8 cellular contexts compared by ENCODE assay signal in genomic region chr1:45012639-45013278, GRCh38. TPM values are rescaled to one million over a fixed set of nuclear protein-coding genes. Genes with fewer than 3 reads are reported as not detected.
DNase-seq lines count a peak whose midpoint lies in the region; ATAC-seq, FAIRE-seq and TF ChIP-seq lines count a peak whose summit lies in the region.

No MANE protein-coding gene starts in this region.

- peaks cover 10 to 14% of the 10 kb centered on the region in 2 donors for H3K36me3 ChIP-seq in small intestine (ENCODE audit: control insufficient read depth in 2 of 2, insufficient read depth in 2 of 2, low read length in 2 of 2)

- ATAC-seq in T-cell (replicated peaks in 1 of 4), result no peak
- ATAC-seq in HG03108 (IDR thresholded peaks at IDR 0.05; ENCODE audit: unreplicated experiment), result no peak

- intact Hi-C loops in Calu3 (cut with micrococcal nuclease; ENCODE audit: unreplicated experiment), result loop anchor here (5.0 kb wide), 3 partner anchors 175 to 480 kb away; partner anchors contain the start of gene TESK2

- TF ChIP-seq CTCF in Calu3 (IDR thresholded peaks at IDR 0.05; ENCODE audit: unreplicated experiment), result no peak
- no peak for TF ChIP-seq CTCF in cardiac fibroblast (IDR thresholded peaks at IDR 0.05; ENCODE audit: low read depth, low read length)

- 5 to 13% (median 9%) methylated on average over 21 of the region's 21 CpGs for WGBS in small intestine, 3 donors

- H3K4me3 Mint-ChIP-seq in Calu3 (ENCODE audit: low read depth, unreplicated experiment), result peak overlapping the region; percentile 94
- H3K4me3 Mint-ChIP-seq in T-cell, result peak overlapping the region; percentile 82 to 94 (median 90)

- H3K27me3 ChIP-seq in small intestine (ENCODE audit: control insufficient read depth in 2 of 2, insufficient read depth in 2 of 2, low read length in 2 of 2), result no peaks in the 10 kb centered on the region

- peak overlapping the region; percentile 25 to 83 for H3K27ac ChIP-seq in small intestine (ENCODE audit: low read depth in 1 of 2, low read length in 1 of 2)

- peaks cover 3 to 5% of the 10 kb centered on the region in 2 donors for H3K4me1 ChIP-seq in small intestine (ENCODE audit: control insufficient read depth in 2 of 2, insufficient read depth in 1 of 2, low read depth in 1 of 2, low read length in 1 of 2)

- no peaks in the 10 kb centered on the region for H3K9me3 ChIP-seq in small intestine (ENCODE audit: control insufficient read depth, low read depth)

- no TSS peak for BruUV-seq in Calu3 (replicated peaks; lab: Mats Ljungman, UMichigan)

- H3K27ac Mint-ChIP-seq in Calu3 (ENCODE audit: unreplicated experiment), result peak overlapping the region; percentile 58
- peak overlapping the region; percentile 88 to 91 for H3K27ac Mint-ChIP-seq in T-cell

- no peaks in the 10 kb centered on the region for H3K9me3 Mint-ChIP-seq in Calu3 (ENCODE audit: low read depth, unreplicated experiment)
- no peaks in the 10 kb centered on the region for H3K9me3 Mint-ChIP-seq in T-cell

- peak overlapping the region; percentile 64 to 70 for H3K4me3 ChIP-seq in cardiac fibroblast (replicated peaks in 1 of 2; ENCODE audit: low read depth in 2 of 2, low read length in 2 of 2)
- peak overlapping the region; percentile 28 to 50 for H3K4me3 ChIP-seq in small intestine (ENCODE audit: low read depth in 1 of 2, low read length in 2 of 2)

- H3K4me1 Mint-ChIP-seq in Calu3 (ENCODE audit: low read depth, unreplicated experiment) (peaks cover 18% of the 10 kb centered on the region), T-cell (peaks cover 51 to 59% (median 55%) of the 10 kb centered on the region in 3 donors)

- H3K36me3 Mint-ChIP-seq in Calu3 (ENCODE audit: insufficient read depth, unreplicated experiment) (peaks cover 28% of the 10 kb centered on the region), T-cell (peaks cover 25% of the 10 kb centered on the region)

- POLR2A ChIA-PET in T-cell (lab: Charles Lee), result interaction anchor here (0.6 to 1.2 kb wide), 7 partner anchors 26 to 1245 kb away, joined by 3 to 32 read pairs (median 5); partner anchors contain the start of genes EIF2B3 (in 1 of the 2) and RPS8 (in 1 of the 2)

- peak; percentile 57 for DNase-seq in Calu3
- peak; percentile 60 for DNase-seq in HuH-7.5 (ENCODE audit: low spot score)
- peak in 3 of 34 experiments; percentile 8 to 12 (median 10) for DNase-seq in T-cell
- DNase-seq in cardiac fibroblast (ENCODE audit: low read depth in 2 of 2), result peak; percentile 51 to 58
- DNase-seq in islet precursor cell, result peak; percentile 83
- peak; percentile 74 for DNase-seq in small intestine
- DNase-seq in NCI-H524 treated with DMSO at 0.1 percent for 48 hours (lab: John Stamatoyannopoulos, UW), result no peak

- FAIRE-seq in small intestine (lab: Jason Lieb, UNC), result no peak

- H3K27me3 Mint-ChIP-seq in Calu3 (ENCODE audit: unreplicated experiment) (no peaks in the 10 kb centered on the region), T-cell (no peaks in the 10 kb centered on the region)

- CTCF ChIA-PET in Calu3 (lab: Charles Lee) (interaction anchor here (0.8 to 3.1 kb wide), 9 partner anchors 159 to 480 kb away, joined by 3 to 21 read pairs (median 4); partner anchors contain the start of genes BEST4, MUTYH, TESK2 and TOE1), T-cell (lab: Charles Lee) (interaction anchor here (0.6 to 6.1 kb wide), 10 partner anchors 8 to 486 kb away, joined by 3 to 124 read pairs (median 10); partner anchors contain the start of genes EIF2B3 (in 1 of the 2), MUTYH (in 1 of the 2), RNU5D-1 (in 1 of the 2) and TESK2 (in 1 of the 2))

RNA-seq across cellular contexts. Expression of gene UROD, which starts 0.7 kb away (rescaled TPM):
- total RNA-seq in Calu3 (2022), result 40.4 and 50.3 TPM in 2 replicates
- 10 to 100 TPM; 52.0 to 58.6 (median 57.3) TPM for total RNA-seq in T-cell
- 10 to 100 TPM; 52.1 to 85.4 (median 80.8) TPM for polyA plus RNA-seq in small intestine

RNA-seq across cellular contexts. Expression of gene HECTD3, which starts 1.6 kb away (rescaled TPM):
- total RNA-seq in Calu3 (2022) (12.6 and 14.6 TPM in 2 replicates), T-cell (10 to 100 TPM; 41.5 to 59.8 (median 55.4) TPM)
- polyA plus RNA-seq in small intestine, result 100 to 1,000 TPM in 2 of 3 donors, 10 to 100 TPM in 1; 54.2 to 148 (median 108) TPM

RNA-seq across cellular contexts. Expression of gene EIF2B3, which starts 26.4 kb away (rescaled TPM):
- total RNA-seq in Calu3 (2022) (23.5 and 24.1 TPM in 2 replicates), T-cell (10 to 100 TPM; 14.6 to 18.3 (median 15.5) TPM)
- polyA plus RNA-seq in small intestine, result 10 to 100 TPM in 1 of 3 donors, 1 to 10 TPM in 2; 5.6 to 19.4 (median 6.5) TPM
